Comparison of ENCODE assay signal across 13 cellular contexts in the genomic region with DNA sequence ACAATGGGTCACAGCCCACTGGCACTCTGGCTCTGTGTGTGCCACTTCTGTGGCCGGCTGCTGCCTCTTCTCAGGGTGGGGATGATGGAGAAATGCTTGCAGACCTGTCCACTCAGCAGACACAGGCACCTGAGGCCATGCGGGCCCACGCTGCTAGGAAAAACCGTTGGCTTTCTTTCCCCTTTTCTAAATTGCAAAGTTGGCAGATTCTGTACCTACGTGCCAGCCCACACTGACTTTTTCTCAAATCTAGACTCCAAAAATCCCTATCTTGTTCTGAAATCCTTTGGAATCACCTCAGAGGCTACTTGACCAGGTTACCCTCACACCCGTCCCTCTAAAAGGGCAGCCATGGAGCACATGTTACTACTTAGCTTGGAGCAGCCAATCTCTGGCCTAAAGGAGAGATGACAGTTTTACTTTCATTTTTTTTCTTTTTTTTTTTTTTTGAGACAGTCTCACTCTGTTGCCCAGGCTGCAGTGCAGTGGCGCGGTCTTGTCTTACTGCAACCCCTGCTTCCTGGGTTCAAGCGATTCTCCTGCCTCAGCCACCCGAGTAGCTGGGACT.
DNase-seq lines count a peak whose midpoint lies in the region; ATAC-seq and TF ChIP-seq lines count a peak whose summit lies in the region.
"Had no signal": no experiment of that assay in that cellular context is flagged by ENCODE, and none has a peak within 500 bp of the region (broad histone marks: within the 10 kb centered on the region; RNA-seq: fewer than 3 reads in every experiment).

No MANE protein-coding gene starts in this region.

- no peak for TF ChIP-seq CTCF in GM10266 (IDR thresholded peaks at IDR 0.05; ENCODE audit: control insufficient read depth, insufficient read depth, low read depth, missing control alignments)
- no peak for TF ChIP-seq CTCF in MM.1S (IDR thresholded peaks at IDR 0.05; ENCODE audit: low read length)
- no peak for TF ChIP-seq CTCF in osteocyte (IDR thresholded peaks at IDR 0.05)

- no peak overlapping the region for H3K4me3 Mint-ChIP-seq in activated naive CD8-positive, alpha-beta T cell treated with anti-CD3 and anti-CD28 coated beads for 36 hours
- no peak overlapping the region for H3K4me3 Mint-ChIP-seq in osteocyte (ENCODE audit: unreplicated experiment)

- no peaks in the 10 kb centered on the region for H3K9me3 Mint-ChIP-seq in activated naive CD8-positive, alpha-beta T cell treated with anti-CD3 and anti-CD28 coated beads for 36 hours
- H3K9me3 Mint-ChIP-seq in osteocyte (ENCODE audit: unreplicated experiment), result no peaks in the 10 kb centered on the region

- H3K4me2 ChIP-seq in MM.1S (ENCODE audit: low read depth, low read length), result no peak overlapping the region

- H3F3A ChIP-seq in MM.1S (ENCODE audit: insufficient read depth, low read length), result no peaks in the 10 kb centered on the region

- H3K27me3 ChIP-seq in rectal smooth muscle tissue (ENCODE audit: control insufficient read depth, insufficient read depth, low read length), result no peaks in the 10 kb centered on the region
- no peaks in the 10 kb centered on the region for H3K27me3 ChIP-seq in MM.1S (replicated peaks; ENCODE audit: insufficient read depth, low read length)

- H2AFZ ChIP-seq in MM.1S (ENCODE audit: low read length), result no peak overlapping the region

- ATAC-seq in GM19351 (IDR thresholded peaks at IDR 0.05; ENCODE audit: unreplicated experiment), result peak; percentile 48

- H3K9ac ChIP-seq in rectal smooth muscle tissue (ENCODE audit: low read length), result no peak overlapping the region
- H3K9ac ChIP-seq in MM.1S (ENCODE audit: low read length), result no peak overlapping the region

- no peaks in the 10 kb centered on the region for H3K36me3 ChIP-seq in rectal smooth muscle tissue (ENCODE audit: control insufficient read depth, insufficient read depth, low read length)
- no peaks in the 10 kb centered on the region for H3K36me3 ChIP-seq in MM.1S (replicated peaks; ENCODE audit: insufficient read depth, low read length)

- peak; percentile 39 for DNase-seq in GM10266 (ENCODE audit: extremely low spot score)
- no peak for DNase-seq in activated naive CD8-positive, alpha-beta T cell treated with anti-CD3 and anti-CD28 coated beads for 36 hours
- DNase-seq in MM.1S, result no peak
- DNase-seq in osteocyte (ENCODE audit: extremely low spot score, unreplicated experiment), result no peak
- DNase-seq in T1000 (lab: John Stamatoyannopoulos, UW), result no peak
- DNase-seq: amniotic stem cell; DMS53; effector CD8-positive, alpha-beta T cell; NCI-H1417 treated with DMSO at 0.1 percent for 48 hours; NCI-H526 treated with DMSO at 0.1 percent for 48 hours; SHP77 had no signal

- H3K4me3 ChIP-seq in rectal smooth muscle tissue (ENCODE audit: low read length), result no peak overlapping the region
- no peak overlapping the region for H3K4me3 ChIP-seq in MM.1S (ENCODE audit: low read length)

- H3K4me1 ChIP-seq in rectal smooth muscle tissue (ENCODE audit: control insufficient read depth, insufficient read depth, low read length), result peaks cover 80% of the 10 kb centered on the region
- no peaks in the 10 kb centered on the region for H3K4me1 ChIP-seq in MM.1S (ENCODE audit: low read length)

- peaks cover 83% of the 10 kb centered on the region for H3K4me1 Mint-ChIP-seq in activated naive CD8-positive, alpha-beta T cell treated with anti-CD3 and anti-CD28 coated beads for 36 hours
- H3K4me1 Mint-ChIP-seq in osteocyte (ENCODE audit: unreplicated experiment), result peaks cover 50% of the 10 kb centered on the region

- H3K27ac ChIP-seq in rectal smooth muscle tissue (ENCODE audit: low read depth, low read length), result peak overlapping the region; percentile 40
- H3K27ac ChIP-seq in MM.1S (ENCODE audit: low read length), result no peak overlapping the region

- H3K27me3 Mint-ChIP-seq in activated naive CD8-positive, alpha-beta T cell treated with anti-CD3 and anti-CD28 coated beads for 36 hours, result no peaks in the 10 kb centered on the region
- no peaks in the 10 kb centered on the region for H3K27me3 Mint-ChIP-seq in osteocyte (ENCODE audit: unreplicated experiment)

- H3K9me3 ChIP-seq in MM.1S (replicated peaks; ENCODE audit: insufficient read depth, low read length), result no peaks in the 10 kb centered on the region

- H4K20me1 ChIP-seq in MM.1S (ENCODE audit: insufficient read depth, low read length), result no peaks in the 10 kb centered on the region

- H3K9me2 ChIP-seq in MM.1S (replicated peaks; ENCODE audit: insufficient read depth, low read length), result no peaks in the 10 kb centered on the region

- no peaks in the 10 kb centered on the region for H3K79me2 ChIP-seq in MM.1S (ENCODE audit: low read length)

- peak overlapping the region; percentile 91 for H3K27ac Mint-ChIP-seq in activated naive CD8-positive, alpha-beta T cell treated with anti-CD3 and anti-CD28 coated beads for 36 hours
- H3K27ac Mint-ChIP-seq in osteocyte (ENCODE audit: unreplicated experiment), result no peak overlapping the region

- H3K36me3 Mint-ChIP-seq in activated naive CD8-positive, alpha-beta T cell treated with anti-CD3 and anti-CD28 coated beads for 36 hours, result peaks cover 50% of the 10 kb centered on the region
- H3K36me3 Mint-ChIP-seq in osteocyte (ENCODE audit: unreplicated experiment), result peaks cover 21% of the 10 kb centered on the region
